Comparison of ENCODE assay signal across 8 cellular contexts in genomic region chr2:74530239-74531161, GRCh38. TPM values are rescaled to one million over a fixed set of nuclear protein-coding genes. Genes with fewer than 3 reads are reported as not detected.
A peak's percentile ranks its signal among the peaks of the same experiment; 100 is the strongest.
DNase-seq lines count a peak whose midpoint lies in the region; TF ChIP-seq lines count a peak whose summit lies in the region.
"Had no signal": no experiment of that assay in that cellular context is flagged by ENCODE, and none has a peak within 500 bp of the region (broad histone marks: within the 10 kb centered on the region; RNA-seq: fewer than 3 reads in every experiment).

No MANE protein-coding gene starts in this region.

- CTCF ChIA-PET in HEK293T (lab: Yijun Ruan, JAX), result interaction anchor here (0.8 to 1.7 kb wide), 3 partner anchors 47 to 57 kb away, joined by 3 to 4 read pairs (median 4); partner anchors contain the start of genes CCDC142 and TTC31

- H3K23ac ChIP-seq in neuronal stem cell (ENCODE audit: low read depth, low read length, poor library complexity), result peak overlapping the region; percentile 76

- H3K14ac ChIP-seq in neuronal stem cell (ENCODE audit: low read length), result peak overlapping the region; percentile 73

- TF ChIP-seq CTCF in GM12875 (IDR thresholded peaks at IDR 0.05; ENCODE audit: borderline replicate concordance, insufficient read depth, low read depth, low read length), result no peak
- no peak for TF ChIP-seq CTCF in foreskin fibroblast (IDR thresholded peaks at IDR 0.05; ENCODE audit: low read depth, low read length)

- H3K18ac ChIP-seq in neuronal stem cell (ENCODE audit: low read length), result peak overlapping the region; percentile 95

- peak overlapping the region; percentile 12 for H2AK5ac ChIP-seq in neuronal stem cell (ENCODE audit: low read depth, low read length)

- H3K79me1 ChIP-seq in neuronal stem cell (ENCODE audit: low read depth, low read length), result peaks cover 5% of the 10 kb centered on the region

- peaks cover 11 to 17% of the 10 kb centered on the region in 2 donors for H3K4me1 ChIP-seq in neuronal stem cell (ENCODE audit: control insufficient read depth in 2 of 2, insufficient read depth in 1 of 2, low read depth in 1 of 2, low read length in 2 of 2)

- peak overlapping the region; percentile 93 for H3K9ac ChIP-seq in neuronal stem cell (ENCODE audit: low read depth, low read length, poor library complexity)

- H4K8ac ChIP-seq in neuronal stem cell (ENCODE audit: low read depth, low read length), result no peak overlapping the region

- WGBS in neuronal stem cell (ENCODE audit: extremely low coverage in 2 of 2, insufficient read length in 2 of 2, insufficient replicate concordance in 1 of 2), 2 donors, result no CpG with 5 or more reads among the region's 54 CpGs

- H2BK15ac ChIP-seq in neuronal stem cell (ENCODE audit: low read length), result peak overlapping the region; percentile 25

- no peaks in the 10 kb centered on the region for H3K27me3 ChIP-seq in neuronal stem cell (ENCODE audit: control insufficient read depth in 3 of 3, insufficient read depth in 3 of 3, low read depth in 1 of 3, low read length in 3 of 3)

- H2BK5ac ChIP-seq in neuronal stem cell (ENCODE audit: low read length), result peak overlapping the region; percentile 89

- H3K9me3 ChIP-seq in neuronal stem cell (replicated peaks in 1 of 2; ENCODE audit: control insufficient read depth in 2 of 2, insufficient read depth in 1 of 2, low read depth in 1 of 2, low read length in 2 of 2), result peaks cover 0 to 2% of the 10 kb centered on the region in 2 donors

- H3K4me3 ChIP-seq in GM12875 (ENCODE audit: low read depth, low read length) (peak overlapping the region; percentile 82), foreskin fibroblast (ENCODE audit: low read depth in 1 of 2, low read length in 2 of 2) (peak overlapping the region; percentile 84 to 97), neuronal stem cell (ENCODE audit: low read length in 2 of 2) (peak overlapping the region; percentile 72 to 89)

- H4K91ac ChIP-seq in neuronal stem cell (ENCODE audit: low read depth, low read length, poor library complexity), result no peak overlapping the region

- no peak overlapping the region for H3K4ac ChIP-seq in neuronal stem cell (ENCODE audit: low read length)

- no peak overlapping the region for H2BK120ac ChIP-seq in neuronal stem cell (ENCODE audit: low read depth, low read length)

- H2AFZ ChIP-seq in neuronal stem cell (ENCODE audit: low read length), result peak overlapping the region; percentile 97

- DNase-seq in HEK293T (ENCODE audit: extremely low spot score) (peak; percentile 50), NCI-H2227 (lab: John Stamatoyannopoulos, UW; ENCODE audit: unreplicated experiment) (peak; percentile 58), foreskin fibroblast (peak in 1 of 2 donors; percentile 65), neuronal stem cell (ENCODE audit: low spot score) (no peak), mesenteric fat pad (ENCODE audit: low spot score) (no peak)
- peak; percentile 29 for DNase-seq in activated effector memory CD4-positive, alpha-beta T cell treated with Interleukin-2 at 50 U/mL for 16 hours

- no peak overlapping the region for H3K27ac ChIP-seq in neuronal stem cell (replicated peaks; ENCODE audit: low read length)

- H3K4me2 ChIP-seq in neuronal stem cell (ENCODE audit: insufficient read depth, low read length, poor library complexity, severe bottlenecking), result peak overlapping the region; percentile 81

- H2BK12ac ChIP-seq in neuronal stem cell (ENCODE audit: low read length), result no peak overlapping the region

- H3K36me3 ChIP-seq in neuronal stem cell (replicated peaks in 1 of 2; ENCODE audit: control insufficient read depth in 2 of 2, insufficient read depth in 2 of 2, low read length in 2 of 2), result peaks cover 39 to 74% of the 10 kb centered on the region in 2 donors

- POLR2A ChIA-PET in HEK293T (lab: Yijun Ruan, JAX), result interaction anchor here (0.7 to 8.4 kb wide), 16 partner anchors 9 to 139 kb away, joined by 3 to 70 read pairs (median 4); partner anchors contain the start of genes CCDC142, INO80B, MRPL53 and PCGF1

TF ChIP-seq in HEK293T, 16 proteins besides CTCF, POLR2A, EP300 and RAD21:
- TF ChIP-seq LEF1 (IDR thresholded peaks at IDR 0.05; ENCODE audit: borderline replicate concordance) (no peak), L3MBTL2 (conservative IDR thresholded peaks at IDR 0.05) (peak; percentile 88)

RNA-seq across cellular contexts. Expression of gene HTRA2, which starts 0.8 kb away (rescaled TPM):
- polyA plus RNA-seq in neuronal stem cell (2013, experiment 1 of 2), result 24.3 TPM
- 25.7 TPM for polyA plus RNA-seq in neuronal stem cell (2013, experiment 2 of 2)
- 35.8 TPM for total RNA-seq in mesenteric fat pad

RNA-seq across cellular contexts. Expression of gene AUP1, which starts 1.0 kb away (rescaled TPM):
- polyA plus RNA-seq in neuronal stem cell (2013, experiment 1 of 2), result 65.9 TPM
- polyA plus RNA-seq in neuronal stem cell (2013, experiment 2 of 2), result 64.5 TPM
- 112 TPM for total RNA-seq in mesenteric fat pad

RNA-seq across cellular contexts. Expression of gene DQX1, which starts 4.5 kb away (rescaled TPM):
- polyA plus RNA-seq in neuronal stem cell (2013, experiment 1 of 2), result 0.17 TPM
- polyA plus RNA-seq in neuronal stem cell (2013, experiment 2 of 2), result 0.18 TPM
- total RNA-seq in mesenteric fat pad, result not detected
- total RNA-seq: frontal cortex had no signal

RNA-seq across cellular contexts. Expression of gene TLX2, which starts 16.2 kb away (rescaled TPM):
- polyA plus RNA-seq in neuronal stem cell (2013, experiment 1 of 2), result not detected
- polyA plus RNA-seq in neuronal stem cell (2013, experiment 2 of 2), result not detected
- not detected for total RNA-seq in mesenteric fat pad
- total RNA-seq: frontal cortex had no signal

RNA-seq across cellular contexts. Expression of gene PCGF1, which starts 23.0 kb away (rescaled TPM):
- 9.0 TPM for polyA plus RNA-seq in neuronal stem cell (2013, experiment 1 of 2)
- 9.0 TPM for polyA plus RNA-seq in neuronal stem cell (2013, experiment 2 of 2)
- total RNA-seq in mesenteric fat pad, result 22.1 TPM

Comparison
In these comparisons a context has a peak if more than half of its experiments do, and no peak if none do; other contexts are left out.
1. DNase-seq: peak in HEK293T (single experiment), NCI-H2227 (single experiment) and activated effector memory CD4-positive, alpha-beta T cell treated with Interleukin-2 at 50 U/mL for 16 hours (single experiment); none in neuronal stem cell (single experiment) and mesenteric fat pad (single experiment).
2. Peak in every context shown above with its lines, with median percentiles within 50 percentile points of each other: H3K4me3 ChIP-seq.